In the genomic region with DNA sequence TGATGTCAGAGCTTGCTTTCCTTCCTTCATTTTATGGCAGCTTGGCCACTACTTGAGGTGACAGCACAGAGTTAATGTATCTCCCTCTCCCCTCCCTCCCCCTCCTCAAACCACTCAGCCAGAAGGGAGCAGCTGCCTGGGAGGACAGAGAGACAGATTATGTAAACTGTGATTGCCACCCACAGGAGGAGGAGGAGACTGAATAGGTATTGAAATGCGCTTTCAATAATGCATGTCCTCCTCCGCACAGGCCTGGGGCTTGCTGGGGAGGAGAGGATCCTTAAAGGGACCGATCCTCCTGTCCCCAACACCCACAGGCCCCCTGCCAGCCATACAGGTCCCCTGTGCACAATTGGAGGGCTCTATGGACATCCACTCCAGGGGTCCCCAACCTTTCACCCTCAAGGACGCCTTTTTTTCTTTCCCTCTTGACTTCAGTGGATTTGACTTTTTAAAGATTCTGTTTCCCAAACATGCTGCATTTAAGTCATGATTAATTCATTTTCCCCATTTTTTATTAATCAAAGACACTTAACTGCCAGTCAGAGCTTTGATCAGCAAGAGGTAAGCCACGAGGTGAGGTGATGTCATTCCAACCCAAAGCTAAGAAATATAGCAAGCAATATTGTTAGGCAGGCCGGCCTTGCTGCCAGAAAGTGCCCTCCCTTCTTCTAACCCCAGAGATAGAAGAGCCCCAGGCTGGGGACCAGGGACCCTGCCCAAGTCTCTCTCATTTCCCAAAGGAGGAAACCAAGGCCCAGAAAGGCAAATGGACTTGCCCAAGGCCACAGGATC, we compare ENCODE assay signal across 1 cellular context.
TF ChIP-seq lines count a peak whose summit lies in the region.

No MANE protein-coding gene starts in this region.

TF ChIP-seq in GM23338, 12 proteins besides CTCF, POLR2A, EP300 and RAD21 (continued from another document):
- TF ChIP-seq, protein P1, sequence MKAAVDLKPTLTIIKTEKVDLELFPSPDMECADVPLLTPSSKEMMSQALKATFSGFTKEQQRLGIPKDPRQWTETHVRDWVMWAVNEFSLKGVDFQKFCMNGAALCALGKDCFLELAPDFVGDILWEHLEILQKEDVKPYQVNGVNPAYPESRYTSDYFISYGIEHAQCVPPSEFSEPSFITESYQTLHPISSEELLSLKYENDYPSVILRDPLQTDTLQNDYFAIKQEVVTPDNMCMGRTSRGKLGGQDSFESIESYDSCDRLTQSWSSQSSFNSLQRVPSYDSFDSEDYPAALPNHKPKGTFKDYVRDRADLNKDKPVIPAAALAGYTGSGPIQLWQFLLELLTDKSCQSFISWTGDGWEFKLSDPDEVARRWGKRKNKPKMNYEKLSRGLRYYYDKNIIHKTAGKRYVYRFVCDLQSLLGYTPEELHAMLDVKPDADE (IDR thresholded peaks at IDR 0.05) = no peak
- TF ChIP-seq EZH2phosphoT487 (IDR thresholded peaks at IDR 0.05; ENCODE audit: unreplicated experiment) = no peak
